In genomic region chr13:80527400-80527799, GRCh38 we compare ENCODE assay signal across 28 cellular contexts.
"Had no signal": no experiment of that assay in that cellular context is flagged by ENCODE, and none has a peak within 500 bp of the region (broad histone marks: within the 10 kb centered on the region; RNA-seq: fewer than 3 reads in every experiment).

No MANE protein-coding gene starts in this region.

- H3K4me1 ChIP-seq: breast epithelium, colonic mucosa, Peyer's patch, SJCRH30 had no signal

- H3K9me3 Mint-ChIP-seq: activated CD4-positive, alpha-beta T cell treated with anti-CD3 and anti-CD28 coated beads, Interleukin-2, amount 10 ng/mL, durations not matched to agents 24 days and 14 days; activated T-helper 1 cell treated with anti-CD3 and anti-CD28 coated beads, Interleukin-12 subunit alpha, Interleukin-12 subunit beta, Interleukin-2, Interleukin-4 antibody, amounts not matched to agents 30 ng/mL and 10 ng/mL and 1 ng/mL, durations not matched to agents 14 hours and 24 hours and 36 hours had no signal

- H3K36me3 ChIP-seq: breast epithelium, colonic mucosa, Peyer's patch, SJCRH30 had no signal

- FAIRE-seq: TTC549 had no signal

- H3K4me3 Mint-ChIP-seq: activated B cell treated with CpG ODN at 0.5 μM for 24 hours; activated CD4-positive, alpha-beta T cell treated with anti-CD3 and anti-CD28 coated beads, Interleukin-2, amount 10 ng/mL, durations not matched to agents 24 days and 14 days; activated CD8-positive, alpha-beta memory T cell treated with anti-CD3 and anti-CD28 coated beads, Interleukin-2, amount 10 ng/mL, durations not matched to agents 7 days and 5 days; activated naive CD4-positive, alpha-beta T cell treated with anti-CD3 and anti-CD28 coated beads, Interleukin-2, amount 50 U/mL, for 24 hours; activated T-cell treated with anti-CD3 and anti-CD28 coated beads, Interleukin-2, amount 50 U/mL, for 24 hours; activated T-helper 1 cell treated with anti-CD3 and anti-CD28 coated beads, Interleukin-12 subunit alpha, Interleukin-12 subunit beta, Interleukin-2, Interleukin-4 antibody, amounts not matched to agents 30 ng/mL and 10 ng/mL and 1 ng/mL, durations not matched to agents 14 hours and 24 hours and 36 hours; T-helper 17 cell had no signal

- H3K27ac ChIP-seq: breast epithelium, colonic mucosa, Peyer's patch, RWPE1, SJCRH30 had no signal

- H3K9me3 ChIP-seq: colonic mucosa, Peyer's patch had no signal

- H3K27me3 ChIP-seq: breast epithelium, colonic mucosa, Peyer's patch, SJCRH30 had no signal

- H3K4me1 Mint-ChIP-seq: activated B cell treated with CpG ODN at 0.5 μM for 24 hours; activated CD4-positive, alpha-beta T cell treated with anti-CD3 and anti-CD28 coated beads, Interleukin-2, amount 10 ng/mL, durations not matched to agents 24 days and 14 days; activated CD8-positive, alpha-beta memory T cell treated with anti-CD3 and anti-CD28 coated beads, Interleukin-2, amount 10 ng/mL, durations not matched to agents 7 days and 5 days; activated naive CD4-positive, alpha-beta T cell treated with anti-CD3 and anti-CD28 coated beads, Interleukin-2, amount 50 U/mL, for 24 hours; T-helper 17 cell had no signal

- H3K4me3 ChIP-seq: breast epithelium, colonic mucosa, Peyer's patch, SJCRH30 had no signal

- H3K27ac Mint-ChIP-seq: activated B cell treated with CpG ODN at 0.5 μM for 24 hours; activated CD4-positive, alpha-beta T cell treated with anti-CD3 and anti-CD28 coated beads, Interleukin-2, amount 10 ng/mL, durations not matched to agents 24 days and 14 days; activated CD8-positive, alpha-beta memory T cell treated with anti-CD3 and anti-CD28 coated beads, Interleukin-2, amount 10 ng/mL, durations not matched to agents 7 days and 5 days; activated naive CD4-positive, alpha-beta T cell treated with anti-CD3 and anti-CD28 coated beads, Interleukin-2, amount 50 U/mL, for 24 hours; activated T-cell treated with anti-CD3 and anti-CD28 coated beads, Interleukin-2, amount 50 U/mL, for 24 hours; activated T-helper 1 cell treated with anti-CD3 and anti-CD28 coated beads, Interleukin-12 subunit alpha, Interleukin-12 subunit beta, Interleukin-2, Interleukin-4 antibody, amounts not matched to agents 30 ng/mL and 10 ng/mL and 1 ng/mL, durations not matched to agents 14 hours and 24 hours and 36 hours; T-helper 17 cell had no signal

- H3K36me3 Mint-ChIP-seq: activated CD8-positive, alpha-beta memory T cell treated with anti-CD3 and anti-CD28 coated beads, Interleukin-2, amount 10 ng/mL, durations not matched to agents 7 days and 5 days; activated naive CD4-positive, alpha-beta T cell treated with anti-CD3 and anti-CD28 coated beads, Interleukin-2, amount 50 U/mL, for 24 hours had no signal

- DNase-seq: activated B cell treated with CpG ODN at 0.5 μM for 24 hours; activated CD4-positive, alpha-beta T cell treated with anti-CD3 and anti-CD28 coated beads for 1 hour; activated CD4-positive, alpha-beta T cell treated with anti-CD3 and anti-CD28 coated beads, Interleukin-2, amount 10 ng/mL, durations not matched to agents 24 days and 14 days; activated CD4-positive, alpha-beta T cell treated with anti-CD3 and anti-CD28 coated beads, Interleukin-2, amount 50 U/mL, for 48 hours; activated CD8-positive, alpha-beta memory T cell treated with anti-CD3 and anti-CD28 coated beads, Interleukin-2, amount 10 ng/mL, durations not matched to agents 7 days and 5 days; activated effector memory CD4-positive, alpha-beta T cell treated with Interleukin-2 at 50 U/mL for 16 hours; activated naive CD4-positive, alpha-beta T cell; activated T-cell treated with anti-CD3 and anti-CD28 coated beads, Interleukin-2, amount 50 U/mL, for 24 hours; aorta; caudate nucleus; colonic mucosa; NCI-H1092; NCI-H1417 treated with DMSO at 0.1 percent for 48 hours; NCI-H1694 treated with DMSO at 0.1 percent for 48 hours; NCI-H2081; NCI-H510A treated with DMSO at 0.1 percent for 48 hours; NCI-H774; NK-92 treated with Interleukin-12 subunit alpha and Interleukin-12 subunit beta, amount 100 ng/mL, for 24 hours; Peyer's patch; Right ventricle myocardium superior; SJCRH30; T-helper 17 cell; T-helper 9 cell had no signal

- ATAC-seq: activated CD8-positive, alpha-beta memory T cell treated with anti-CD3 and anti-CD28 coated beads, Interleukin-2, amount 10 ng/mL, durations not matched to agents 7 days and 5 days; T-helper 17 cell had no signal

- H3K27me3 Mint-ChIP-seq: activated B cell treated with CpG ODN at 0.5 μM for 24 hours; activated CD4-positive, alpha-beta T cell treated with anti-CD3 and anti-CD28 coated beads, Interleukin-2, amount 10 ng/mL, durations not matched to agents 24 days and 14 days; activated CD8-positive, alpha-beta memory T cell treated with anti-CD3 and anti-CD28 coated beads, Interleukin-2, amount 10 ng/mL, durations not matched to agents 7 days and 5 days; activated naive CD4-positive, alpha-beta T cell treated with anti-CD3 and anti-CD28 coated beads, Interleukin-2, amount 50 U/mL, for 24 hours; activated T-cell treated with anti-CD3 and anti-CD28 coated beads, Interleukin-2, amount 50 U/mL, for 24 hours; T-helper 17 cell had no signal
